In the genomic region with DNA sequence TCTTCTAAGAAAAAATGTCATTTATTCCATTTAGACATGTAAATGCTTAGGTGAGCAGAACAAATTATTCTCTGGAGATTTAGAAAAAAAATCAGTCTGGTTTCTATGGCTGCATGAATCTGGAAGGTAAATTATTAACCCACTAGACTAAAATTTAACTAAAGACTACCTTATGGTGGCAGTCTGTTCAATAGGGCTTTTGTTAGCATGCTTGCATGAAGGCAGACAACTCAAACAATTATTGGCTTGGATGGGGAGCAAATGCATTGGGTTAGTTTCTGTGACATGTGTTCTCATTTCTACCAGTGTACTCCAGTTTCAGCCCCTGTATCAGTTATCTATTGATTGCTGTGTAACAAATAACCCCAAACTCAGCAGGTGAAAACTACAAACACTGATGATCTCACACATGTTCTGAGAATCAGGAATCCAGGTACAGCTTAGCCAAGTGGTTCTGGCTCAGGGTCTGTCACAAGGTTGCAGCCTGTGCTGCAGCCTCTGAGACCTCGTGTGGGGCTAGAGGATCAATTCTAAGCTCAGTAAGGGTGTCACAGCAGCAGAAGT, we compare ENCODE assay signal across 29 cellular contexts.
"Had no signal": no experiment of that assay in that cellular context is flagged by ENCODE, and none has a peak within 500 bp of the region (broad histone marks: within the 10 kb centered on the region; RNA-seq: fewer than 3 reads in every experiment).

No MANE protein-coding gene starts in this region.

- DNase-seq: heart left ventricle; hypothalamus; immature natural killer cell; islet precursor cell; left ventricle myocardium inferior; mesendoderm; naive B cell; natural killer cell; nephron progenitor cell; occipital lobe; psoas muscle; right lobe of liver; stimulated activated CD4-positive, alpha-beta T cell treated with anti-CD3 and anti-CD28 coated beads, Interleukin-1b, Interleukin-23, amount 100 ng/mL, for 48 hours; stimulated activated CD4-positive, alpha-beta T cell treated with anti-CD3 and anti-CD28 coated beads, Interleukin-2, amount 100 ng/mL, for 48 hours; stimulated activated CD4-positive, alpha-beta T cell treated with anti-CD3 and anti-CD28 coated beads, Interleukin-4, amount 100 ng/mL, for 4 hours; stimulated activated naive B cell treated with anti-CD40 and anti-IgM and Interleukin-4, amounts not matched to agents 10 μg/mL and 1 μg/mL and 100 μg/mL, for 72 hours; stimulated activated naive CD8-positive, alpha-beta T cell treated with anti-CD3 and anti-CD28 coated beads, Interleukin-15, Interleukin-2, amounts not matched to agents 100 U/mL and 50 U/mL, for 24 hours; stomach; testis; thyroid gland; transverse colon; upper lobe of left lung had no signal

- H3K9ac ChIP-seq: neural progenitor cell, parathyroid adenoma had no signal

- H3K36me3 ChIP-seq: heart left ventricle, left ventricle myocardium inferior, neural progenitor cell, neutrophil, right atrium auricular region, right lobe of liver, stomach, thyroid gland, transverse colon, upper lobe of left lung, vagina had no signal

- H3K4me1 ChIP-seq: heart left ventricle, left ventricle myocardium inferior, neural progenitor cell, parathyroid adenoma, psoas muscle, right atrium auricular region, right lobe of liver, stomach, testis, thyroid gland, transverse colon, upper lobe of left lung, vagina had no signal

- H3K4me3 ChIP-seq: heart left ventricle, left ventricle myocardium inferior, lung, neural progenitor cell, psoas muscle, right atrium auricular region, right lobe of liver, smooth muscle cell, stomach, testis, thyroid gland, transverse colon, upper lobe of left lung, vagina had no signal

- H3K27ac ChIP-seq: heart left ventricle, left ventricle myocardium inferior, neural progenitor cell, neutrophil, parathyroid adenoma, psoas muscle, right atrium auricular region, right lobe of liver, stomach, testis, thyroid gland, transverse colon, upper lobe of left lung, vagina had no signal

- H3K9me3 ChIP-seq: heart left ventricle, left ventricle myocardium inferior, neutrophil, psoas muscle, right atrium auricular region, right lobe of liver, stomach, testis, thyroid gland, transverse colon, upper lobe of left lung, vagina had no signal

- ATAC-seq: heart left ventricle; natural killer cell; psoas muscle; stimulated activated naive B cell treated with anti-CD40 and anti-IgM and Interleukin-4, amounts not matched to agents 10 μg/mL and 1 μg/mL and 100 μg/mL, for 72 hours; stimulated activated naive CD8-positive, alpha-beta T cell treated with anti-CD3 and anti-CD28 coated beads, Interleukin-15, Interleukin-2, amounts not matched to agents 100 U/mL and 50 U/mL, for 24 hours had no signal
